Comparison of ENCODE assay signal across 25 cellular contexts in genomic region chr4:158802914-158803313, GRCh38.
"Had no signal": no experiment of that assay in that cellular context is flagged by ENCODE, and none has a peak within 500 bp of the region (broad histone marks: within the 10 kb centered on the region; RNA-seq: fewer than 3 reads in every experiment).

No MANE protein-coding gene starts in this region.

- H3K4me3 ChIP-seq: coronary artery, dorsolateral prefrontal cortex, left lung, ovary, prostate gland, right atrium auricular region, SK-N-MC, thyroid gland, upper lobe of left lung, vagina had no signal

- H3K4me1 ChIP-seq: prostate gland had no signal

- H3K4me3 Mint-ChIP-seq: activated naive CD8-positive, alpha-beta T cell treated with anti-CD3 and anti-CD28 coated beads for 36 hours; stimulated activated naive CD8-positive, alpha-beta T cell treated with anti-CD3 and anti-CD28 coated beads, Interleukin-15, amount 100 ng/mL, for 72 hours had no signal

- DNase-seq: activated CD4-positive, alpha-beta T cell treated with anti-CD3 and anti-CD28 coated beads for 4 hours; activated CD4-positive, alpha-beta T cell treated with anti-CD3 and anti-CD28 coated beads, Interleukin-2, amount 50 U/mL, for 4 hours; activated CD4-positive, CD25-positive, alpha-beta regulatory T cell; activated effector memory CD4-positive, alpha-beta T cell treated with Interleukin-2 at 50 U/mL for 16 hours; activated naive CD4-positive, alpha-beta T cell treated with Interleukin-2 at 50 U/mL for 16 hours; activated naive CD8-positive, alpha-beta T cell treated with anti-CD3 and anti-CD28 coated beads for 36 hours; activated T-cell treated with anti-CD3 and anti-CD28 coated beads for 4 hours; activated T-cell treated with anti-CD3 and anti-CD28 coated beads, Interleukin-2, amount 50 U/mL, for 72 hours; brain microvascular endothelial cell; dorsolateral prefrontal cortex; effector memory CD4-positive, alpha-beta T cell; head of caudate nucleus; hippocampal formation; left lung; ovary; stimulated activated CD4-positive, alpha-beta T cell treated with anti-CD3 and anti-CD28 coated beads, Interleukin-4, amount 100 ng/mL, for 1 hour; stimulated activated naive CD8-positive, alpha-beta T cell treated with anti-CD3 and anti-CD28 coated beads, Interleukin-15, amount 100 ng/mL, for 72 hours; substantia nigra; thyroid gland; upper lobe of left lung had no signal

- H3K9me3 ChIP-seq: left lung, ovary, prostate gland, right atrium auricular region, thyroid gland, upper lobe of left lung, vagina had no signal

- H3K27me3 ChIP-seq: brain microvascular endothelial cell, dorsolateral prefrontal cortex, left lung, ovary, right atrium auricular region, thyroid gland, upper lobe of left lung, vagina had no signal

- H3K27ac Mint-ChIP-seq: activated naive CD8-positive, alpha-beta T cell treated with anti-CD3 and anti-CD28 coated beads for 36 hours; activated T-cell treated with anti-CD3 and anti-CD28 coated beads, Interleukin-2, amount 50 U/mL, for 72 hours; stimulated activated naive CD8-positive, alpha-beta T cell treated with anti-CD3 and anti-CD28 coated beads, Interleukin-15, amount 100 ng/mL, for 72 hours had no signal

- H3K27ac ChIP-seq: brain microvascular endothelial cell, coronary artery, left lung, ovary, prostate gland, SK-N-MC, thyroid gland, upper lobe of left lung, vagina had no signal

- H3K27me3 Mint-ChIP-seq: activated naive CD8-positive, alpha-beta T cell treated with anti-CD3 and anti-CD28 coated beads for 36 hours; stimulated activated naive CD8-positive, alpha-beta T cell treated with anti-CD3 and anti-CD28 coated beads, Interleukin-15, amount 100 ng/mL, for 72 hours had no signal

- H3K4me1 Mint-ChIP-seq: stimulated activated naive CD8-positive, alpha-beta T cell treated with anti-CD3 and anti-CD28 coated beads, Interleukin-15, amount 100 ng/mL, for 72 hours had no signal

- H3K36me3 Mint-ChIP-seq: activated naive CD8-positive, alpha-beta T cell treated with anti-CD3 and anti-CD28 coated beads for 36 hours had no signal

- H3K36me3 ChIP-seq: brain microvascular endothelial cell, left lung, ovary, prostate gland, right atrium auricular region, thyroid gland, upper lobe of left lung, vagina had no signal

- ATAC-seq: left lung; stimulated activated naive CD8-positive, alpha-beta T cell treated with anti-CD3 and anti-CD28 coated beads, Interleukin-15, amount 100 ng/mL, for 72 hours had no signal

- H3K9me3 Mint-ChIP-seq: activated naive CD8-positive, alpha-beta T cell treated with anti-CD3 and anti-CD28 coated beads for 36 hours; activated T-cell treated with anti-CD3 and anti-CD28 coated beads, Interleukin-2, amount 50 U/mL, for 72 hours; stimulated activated naive CD8-positive, alpha-beta T cell treated with anti-CD3 and anti-CD28 coated beads, Interleukin-15, amount 100 ng/mL, for 72 hours had no signal
